25 cellular contexts compared by ENCODE assay signal in the genomic region with DNA sequence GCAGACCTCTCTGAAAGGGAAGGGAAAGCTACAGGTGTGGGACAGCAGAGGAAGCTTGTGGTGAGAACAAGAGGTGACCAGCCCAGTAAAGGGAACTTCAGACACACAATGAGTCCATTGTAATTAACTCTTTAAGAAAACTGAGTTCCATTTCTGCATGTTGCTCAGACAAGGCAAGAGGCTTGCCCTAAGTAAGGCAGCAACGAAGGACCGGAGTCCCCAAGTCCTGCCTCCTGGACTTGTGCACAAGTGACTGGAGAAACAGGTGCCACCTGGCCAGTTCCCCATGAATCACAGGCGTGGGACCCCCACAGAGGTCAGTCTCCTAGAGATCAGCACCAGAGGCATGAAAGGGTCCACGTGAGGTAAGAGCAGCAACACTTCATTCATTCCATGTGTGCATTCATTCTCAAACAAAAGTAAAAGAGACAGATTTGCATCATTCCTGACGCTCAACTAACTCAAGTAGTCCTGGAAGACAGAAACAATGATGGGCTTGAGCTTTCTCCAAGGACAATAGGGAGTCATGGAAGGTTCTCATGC. TPM values are rescaled to one million over a fixed set of nuclear protein-coding genes. Genes with fewer than 3 reads are reported as not detected.
A peak's percentile ranks its signal among the peaks of the same experiment; 100 is the strongest.
DNase-seq lines count a peak whose midpoint lies in the region; ATAC-seq and TF ChIP-seq lines count a peak whose summit lies in the region.
"Had no signal": no experiment of that assay in that cellular context is flagged by ENCODE, and none has a peak within 500 bp of the region (broad histone marks: within the 10 kb centered on the region; RNA-seq: fewer than 3 reads in every experiment).

No MANE protein-coding gene starts in this region.

- H3K4me1 ChIP-seq in colonic mucosa: no peaks in the 10 kb centered on the region
- H3K4me1 ChIP-seq: right atrium auricular region, uterus had no signal

- POLR2A ChIA-PET in activated B cell treated with CpG ODN at 0.5 μM for 24 hours (lab: Charles Lee): no interaction called here

- H3K9me3 Mint-ChIP-seq in activated CD8-positive, alpha-beta memory T cell treated with anti-CD3 and anti-CD28 coated beads, Interleukin-2, amount 10 ng/mL, durations not matched to agents 7 days and 5 days (ENCODE audit: low read depth): no peaks in the 10 kb centered on the region
- no peaks in the 10 kb centered on the region for H3K9me3 Mint-ChIP-seq in activated B cell treated with CpG ODN at 0.5 μM for 24 hours
- no peaks in the 10 kb centered on the region for H3K9me3 Mint-ChIP-seq in stimulated activated memory B cell treated with anti-CD40 and anti-IgM and Interleukin-4, amounts not matched to agents 10 μg/mL and 1 μg/mL and 100 μg/mL, for 72 hours
- peaks cover 5% of the 10 kb centered on the region for H3K9me3 Mint-ChIP-seq in glutamatergic neuron (ENCODE audit: unreplicated experiment)
- H3K9me3 Mint-ChIP-seq: T-helper 1 cell treated with Interleukin-12 subunit alpha and Interleukin-12 subunit beta and Interleukin-4 antibody, amounts not matched to agents 30 μg/mL and 1 μg/mL, for 36 hours had no signal

- no peaks in the 10 kb centered on the region for H3K36me3 Mint-ChIP-seq in activated CD8-positive, alpha-beta memory T cell treated with anti-CD3 and anti-CD28 coated beads, Interleukin-2, amount 10 ng/mL, durations not matched to agents 7 days and 5 days
- H3K36me3 Mint-ChIP-seq in activated B cell treated with CpG ODN at 0.5 μM for 24 hours (ENCODE audit: low read depth) (no peaks in the 10 kb centered on the region), glutamatergic neuron (ENCODE audit: unreplicated experiment) (peaks cover 5% of the 10 kb centered on the region)
- H3K36me3 Mint-ChIP-seq in stimulated activated memory B cell treated with anti-CD40 and anti-IgM and Interleukin-4, amounts not matched to agents 10 μg/mL and 1 μg/mL and 100 μg/mL, for 72 hours: peaks cover under 1% of the 10 kb centered on the region

- H3K27me3 ChIP-seq in colonic mucosa: no peaks in the 10 kb centered on the region
- H3K27me3 ChIP-seq: right atrium auricular region, uterus had no signal

- CTCF ChIA-PET in activated CD8-positive, alpha-beta memory T cell treated with anti-CD3 and anti-CD28 coated beads, Interleukin-2, amount 10 ng/mL, durations not matched to agents 7 days and 5 days (lab: Charles Lee): interaction anchor here (1.1 kb wide), 1 partner anchor 111 kb away, joined by 3 read pairs; no protein-coding TSS in a partner anchor
- CTCF ChIA-PET in activated B cell treated with CpG ODN at 0.5 μM for 24 hours (lab: Charles Lee): interaction anchor here (1.2 to 1.4 kb wide), 2 partner anchors 31 to 111 kb away, joined by 3 to 4 read pairs; no protein-coding TSS in a partner anchor

- no peak for ATAC-seq in activated CD8-positive, alpha-beta memory T cell treated with anti-CD3 and anti-CD28 coated beads, Interleukin-2, amount 10 ng/mL, durations not matched to agents 7 days and 5 days
- ATAC-seq in activated B cell treated with CpG ODN at 0.5 μM for 24 hours (ENCODE audit: low read depth) (no peak), HG03196 (IDR thresholded peaks at IDR 0.05; ENCODE audit: unreplicated experiment) (no peak)
- ATAC-seq in stimulated activated memory B cell treated with anti-CD40 and anti-IgM and Interleukin-4, amounts not matched to agents 10 μg/mL and 1 μg/mL and 100 μg/mL, for 72 hours: peak; percentile 53

- H3K9me3 ChIP-seq in colonic mucosa: no peaks in the 10 kb centered on the region
- H3K9me3 ChIP-seq: right atrium auricular region, uterus had no signal

- no peak overlapping the region for H3K4me3 ChIP-seq in colonic mucosa
- H3K4me3 ChIP-seq: right atrium auricular region, uterus had no signal

- no peak for TF ChIP-seq CTCF in activated B cell treated with CpG ODN at 0.5 μM for 24 hours (IDR thresholded peaks at IDR 0.05)
- TF ChIP-seq CTCF in glutamatergic neuron (IDR thresholded peaks at IDR 0.05; ENCODE audit: partially characterized antibody, unreplicated experiment): no peak
- no peak for TF ChIP-seq CTCF in colonic mucosa (IDR thresholded peaks at IDR 0.05)

- H3K36me3 ChIP-seq in colonic mucosa: no peaks in the 10 kb centered on the region
- H3K36me3 ChIP-seq: right atrium auricular region, uterus had no signal

- H3K27ac Mint-ChIP-seq in activated CD8-positive, alpha-beta memory T cell treated with anti-CD3 and anti-CD28 coated beads, Interleukin-2, amount 10 ng/mL, durations not matched to agents 7 days and 5 days: peak overlapping the region; percentile 0
- H3K27ac Mint-ChIP-seq in activated B cell treated with CpG ODN at 0.5 μM for 24 hours (no peak overlapping the region), glutamatergic neuron (ENCODE audit: unreplicated experiment) (no peak overlapping the region)
- peak overlapping the region; percentile 87 for H3K27ac Mint-ChIP-seq in stimulated activated memory B cell treated with anti-CD40 and anti-IgM and Interleukin-4, amounts not matched to agents 10 μg/mL and 1 μg/mL and 100 μg/mL, for 72 hours
- H3K27ac Mint-ChIP-seq: nephron; T-helper 1 cell treated with Interleukin-12 subunit alpha and Interleukin-12 subunit beta and Interleukin-4 antibody, amounts not matched to agents 30 μg/mL and 1 μg/mL, for 36 hours had no signal

- H3K4me1 Mint-ChIP-seq in activated CD8-positive, alpha-beta memory T cell treated with anti-CD3 and anti-CD28 coated beads, Interleukin-2, amount 10 ng/mL, durations not matched to agents 7 days and 5 days: peaks cover 45% of the 10 kb centered on the region
- H3K4me1 Mint-ChIP-seq in activated B cell treated with CpG ODN at 0.5 μM for 24 hours: peaks cover 88% of the 10 kb centered on the region
- H3K4me1 Mint-ChIP-seq in stimulated activated memory B cell treated with anti-CD40 and anti-IgM and Interleukin-4, amounts not matched to agents 10 μg/mL and 1 μg/mL and 100 μg/mL, for 72 hours: peaks cover 99% of the 10 kb centered on the region
- no peaks in the 10 kb centered on the region for H3K4me1 Mint-ChIP-seq in glutamatergic neuron (ENCODE audit: low read depth, unreplicated experiment)
- H3K4me1 Mint-ChIP-seq: nephron had no signal

- intact Hi-C loops in activated B cell treated with CpG ODN at 0.5 μM for 24 hours (cut with micrococcal nuclease): no loop called here
- intact Hi-C loops in colonic mucosa (cut with DNase I): no loop called here

- no peak for DNase-seq in activated CD8-positive, alpha-beta memory T cell treated with anti-CD3 and anti-CD28 coated beads, Interleukin-2, amount 10 ng/mL, durations not matched to agents 7 days and 5 days
- no peak for DNase-seq in activated CD8-positive, alpha-beta memory T cell treated with anti-CD3 and anti-CD28 coated beads for 24 hours
- DNase-seq in Kasumi-1 (lab: John Stamatoyannopoulos, UW): peak; percentile 15 to 51
- DNase-seq in activated B cell treated with CpG ODN at 0.5 μM for 24 hours: no peak
- DNase-seq in glutamatergic neuron: no peak
- no peak for DNase-seq in colonic mucosa
- DNase-seq: activated gamma-delta T cell treated with Interleukin-2 at 50 U/mL for 16 hours; activated T-cell treated with anti-CD3 and anti-CD28 coated beads for 4 hours; DMS79 treated with DMSO at 0.1 percent for 48 hours; effector CD8-positive, alpha-beta T cell; foreskin melanocyte; NCI-H2171; NCI-H524; RPMI8226; uterus had no signal

- H3K27me3 Mint-ChIP-seq in activated CD8-positive, alpha-beta memory T cell treated with anti-CD3 and anti-CD28 coated beads, Interleukin-2, amount 10 ng/mL, durations not matched to agents 7 days and 5 days: peaks cover 24% of the 10 kb centered on the region
- H3K27me3 Mint-ChIP-seq in activated B cell treated with CpG ODN at 0.5 μM for 24 hours (no peaks in the 10 kb centered on the region), glutamatergic neuron (ENCODE audit: unreplicated experiment) (peaks cover 4% of the 10 kb centered on the region)
- H3K27me3 Mint-ChIP-seq in stimulated activated memory B cell treated with anti-CD40 and anti-IgM and Interleukin-4, amounts not matched to agents 10 μg/mL and 1 μg/mL and 100 μg/mL, for 72 hours: no peaks in the 10 kb centered on the region

- H3K27ac ChIP-seq in colonic mucosa: no peak overlapping the region
- H3K27ac ChIP-seq: parathyroid adenoma, right atrium auricular region, uterus had no signal

- no peak overlapping the region for H3K9ac ChIP-seq in colonic mucosa (ENCODE audit: low read depth in 2 of 2, low read length in 2 of 2)
- H3K9ac ChIP-seq: parathyroid adenoma had no signal

- H3K4me3 Mint-ChIP-seq in activated CD8-positive, alpha-beta memory T cell treated with anti-CD3 and anti-CD28 coated beads, Interleukin-2, amount 10 ng/mL, durations not matched to agents 7 days and 5 days: no peak overlapping the region
- H3K4me3 Mint-ChIP-seq in activated B cell treated with CpG ODN at 0.5 μM for 24 hours: peak overlapping the region; percentile 42
- H3K4me3 Mint-ChIP-seq in stimulated activated memory B cell treated with anti-CD40 and anti-IgM and Interleukin-4, amounts not matched to agents 10 μg/mL and 1 μg/mL and 100 μg/mL, for 72 hours: peak overlapping the region; percentile 34
- no peak overlapping the region for H3K4me3 Mint-ChIP-seq in glutamatergic neuron (ENCODE audit: unreplicated experiment)
- H3K4me3 Mint-ChIP-seq: nephron; T-helper 1 cell treated with Interleukin-12 subunit alpha and Interleukin-12 subunit beta and Interleukin-4 antibody, amounts not matched to agents 30 μg/mL and 1 μg/mL, for 36 hours had no signal

RNA-seq across cellular contexts. Expression of a gene that starts 14.7 kb away (rescaled TPM):
- total RNA-seq in activated CD8-positive, alpha-beta memory T cell treated with anti-CD3 and anti-CD28 coated beads, Interleukin-2, amount 10 ng/mL, durations not matched to agents 7 days and 5 days: not detected
- total RNA-seq in activated B cell treated with CpG ODN at 0.5 μM for 24 hours (16.4 and 28.7 TPM in 2 replicates), glutamatergic neuron (ENCODE audit: unreplicated experiment) (not detected), colonic mucosa (1 to 10 TPM in 1 of 2 donors, under 1 TPM in 1; 0.98 to 1.9 TPM)
- total RNA-seq: H4, MCF 10A, SK-MEL-5, temporal lobe had no signal

RNA-seq across cellular contexts. Expression of a gene that starts 24.9 kb away (rescaled TPM):
- 10 to 100 TPM in 1 of 2 experiments, 1 to 10 TPM in 1; 8.3 to 10.1 TPM for total RNA-seq in activated CD8-positive, alpha-beta memory T cell treated with anti-CD3 and anti-CD28 coated beads, Interleukin-2, amount 10 ng/mL, durations not matched to agents 7 days and 5 days
- 20.6 and 23.6 TPM in 2 replicates for total RNA-seq in activated B cell treated with CpG ODN at 0.5 μM for 24 hours
- total RNA-seq in glutamatergic neuron (ENCODE audit: unreplicated experiment): 12.4 TPM
- 1 to 10 TPM; 5.7 to 8.1 TPM for total RNA-seq in colonic mucosa

RNA-seq across cellular contexts. Expression of a gene that starts 44.6 kb away (rescaled TPM):
- 1 to 10 TPM in 1 of 2 experiments, under 1 TPM in 1; 0.98 to 3.9 TPM for total RNA-seq in activated CD8-positive, alpha-beta memory T cell treated with anti-CD3 and anti-CD28 coated beads, Interleukin-2, amount 10 ng/mL, durations not matched to agents 7 days and 5 days
- total RNA-seq in activated B cell treated with CpG ODN at 0.5 μM for 24 hours: not detected in 2 replicates
- total RNA-seq in glutamatergic neuron (ENCODE audit: unreplicated experiment): not detected
- under 1 TPM; 0.15 to 0.35 TPM for total RNA-seq in colonic mucosa
- total RNA-seq: H4, MCF 10A, right atrium auricular region, SK-MEL-5, temporal lobe had no signal

Comparison
In these comparisons a context has a peak if more than half of its experiments do, and no peak if none do; other contexts are left out.
1. DNase-seq: peak in Kasumi-1 (2 of 2); none in activated CD8-positive, alpha-beta memory T cell treated with anti-CD3 and anti-CD28 coated beads, Interleukin-2, amount 10 ng/mL, durations not matched to agents 7 days and 5 days (single experiment), activated CD8-positive, alpha-beta memory T cell treated with anti-CD3 and anti-CD28 coated beads for 24 hours (single experiment), activated B cell treated with CpG ODN at 0.5 μM for 24 hours (single experiment), glutamatergic neuron (single experiment) and colonic mucosa (single experiment).
2. H3K27ac Mint-ChIP-seq: peak in activated CD8-positive, alpha-beta memory T cell treated with anti-CD3 and anti-CD28 coated beads, Interleukin-2, amount 10 ng/mL, durations not matched to agents 7 days and 5 days (single experiment) and stimulated activated memory B cell treated with anti-CD40 and anti-IgM and Interleukin-4, amounts not matched to agents 10 μg/mL and 1 μg/mL and 100 μg/mL, for 72 hours (single experiment); none in activated B cell treated with CpG ODN at 0.5 μM for 24 hours (single experiment) and glutamatergic neuron (single experiment).
3. H3K4me3 Mint-ChIP-seq: peak in activated B cell treated with CpG ODN at 0.5 μM for 24 hours (single experiment) and stimulated activated memory B cell treated with anti-CD40 and anti-IgM and Interleukin-4, amounts not matched to agents 10 μg/mL and 1 μg/mL and 100 μg/mL, for 72 hours (single experiment); none in activated CD8-positive, alpha-beta memory T cell treated with anti-CD3 and anti-CD28 coated beads, Interleukin-2, amount 10 ng/mL, durations not matched to agents 7 days and 5 days (single experiment) and glutamatergic neuron (single experiment).